ENCODE assay signal across 1 cellular context in genomic region chr14:24105609-24106256, GRCh38. TPM values are rescaled to one million over a fixed set of nuclear protein-coding genes. Genes with fewer than 3 reads are reported as not detected.
"Had no signal": no experiment of that assay in that cellular context is flagged by ENCODE, and none has a peak within 500 bp of the region (broad histone marks: within the 10 kb centered on the region; RNA-seq: fewer than 3 reads in every experiment).

No MANE protein-coding gene starts in this region.

RNA-seq across cellular contexts. Expression of gene NRL, which starts 9.0 kb away (rescaled TPM):
- total RNA-seq: ascending aorta had no signal

RNA-seq across cellular contexts. Expression of gene FITM1, which starts 24.7 kb away (rescaled TPM):
- total RNA-seq: ascending aorta had no signal
